In genomic region chr10:109721401-109722028, GRCh38 we compare ENCODE assay signal across 25 cellular contexts.
"Had no signal": no experiment of that assay in that cellular context is flagged by ENCODE, and none has a peak within 500 bp of the region (broad histone marks: within the 10 kb centered on the region; RNA-seq: fewer than 3 reads in every experiment).

No MANE protein-coding gene starts in this region.

- H3K4me3 Mint-ChIP-seq: mesothelial cell of epicardium; naive B cell; natural killer cell; nephron progenitor cell; stimulated activated naive B cell treated with anti-CD40 and anti-IgM and Interleukin-4, amounts not matched to agents 10 μg/mL and 1 μg/mL and 100 μg/mL, for 72 hours had no signal

- H3K27ac Mint-ChIP-seq: mesothelial cell of epicardium; naive B cell; natural killer cell; nephron progenitor cell; stimulated activated naive B cell treated with anti-CD40 and anti-IgM and Interleukin-4, amounts not matched to agents 10 μg/mL and 1 μg/mL and 100 μg/mL, for 72 hours had no signal

- H3K4me3 ChIP-seq: hepatocyte, left ventricle myocardium inferior, lung, psoas muscle, right atrium auricular region, skin epidermis, stomach, testis, thyroid gland, transverse colon, upper lobe of left lung, vagina had no signal

- H3K27me3 Mint-ChIP-seq: naive B cell had no signal

- H3K4me1 Mint-ChIP-seq: naive B cell; natural killer cell; nephron progenitor cell; stimulated activated naive B cell treated with anti-CD40 and anti-IgM and Interleukin-4, amounts not matched to agents 10 μg/mL and 1 μg/mL and 100 μg/mL, for 72 hours had no signal

- H3K36me3 Mint-ChIP-seq: mesothelial cell of epicardium; naive B cell; natural killer cell; stimulated activated naive B cell treated with anti-CD40 and anti-IgM and Interleukin-4, amounts not matched to agents 10 μg/mL and 1 μg/mL and 100 μg/mL, for 72 hours had no signal

- DNase-seq: islet precursor cell; left ventricle myocardium inferior; mesendoderm; naive B cell; natural killer cell; nephron progenitor cell; nucleus accumbens; psoas muscle; stimulated activated CD4-positive, alpha-beta T cell treated with anti-CD3 and anti-CD28 coated beads, Interleukin-12 subunit alpha, Interleukin-12 subunit beta, amount 100 ng/mL, for 4 hours; stimulated activated CD4-positive, alpha-beta T cell treated with anti-CD3 and anti-CD28 coated beads, Interleukin-15, amount 100 ng/mL, for 24 hours; stimulated activated CD4-positive, alpha-beta T cell treated with anti-CD3 and anti-CD28 coated beads, Interleukin-2, amount 100 ng/mL, for 24 hours; stimulated activated CD4-positive, alpha-beta T cell treated with anti-CD3 and anti-CD28 coated beads, Interleukin-4, amount 100 ng/mL, for 1 hour; stimulated activated naive B cell treated with anti-CD40 and anti-IgM and Interleukin-4, amounts not matched to agents 10 μg/mL and 1 μg/mL and 100 μg/mL, for 72 hours; stimulated activated naive CD8-positive, alpha-beta T cell treated with anti-CD3 and anti-CD28 coated beads, Interleukin-15, Interleukin-2, amounts not matched to agents 100 U/mL and 50 U/mL, for 24 hours; stomach; testis; thyroid gland; transverse colon; upper lobe of left lung had no signal

- H3K9me3 Mint-ChIP-seq: mesothelial cell of epicardium, nephron progenitor cell had no signal
